ENCODE assay signal across 15 cellular contexts in genomic region chr11:70225629-70226582, GRCh38. TPM values are rescaled to one million over a fixed set of nuclear protein-coding genes. Genes with fewer than 3 reads are reported as not detected.
DNase-seq lines count a peak whose midpoint lies in the region; ATAC-seq and TF ChIP-seq lines count a peak whose summit lies in the region.
"Had no signal": no experiment of that assay in that cellular context is flagged by ENCODE, and none has a peak within 500 bp of the region (broad histone marks: within the 10 kb centered on the region; RNA-seq: fewer than 3 reads in every experiment).

No MANE protein-coding gene starts in this region.

- intact Hi-C loops in mucosa of descending colon (cut with DNase I, micrococcal nuclease) = no loop called here
- intact Hi-C loops in thyroid gland (cut with DNase I) = no loop called here
- intact Hi-C loops in ascending aorta (cut with DNase I) = no loop called here

- peak overlapping the region in 1 of 2 donors; percentile 51 for H3K9ac ChIP-seq in duodenal mucosa (ENCODE audit: low read depth in 1 of 2, low read length in 2 of 2)

- DNase-seq in DMS 273 (lab: John Stamatoyannopoulos, UW; ENCODE audit: unreplicated experiment) = peak; percentile 36
- no peak for DNase-seq in DMS 273 treated with DMSO at 0.1 percent for 48 hours (lab: John Stamatoyannopoulos, UW)
- peak; percentile 90 to 93 (median 91) for DNase-seq in mucosa of descending colon
- DNase-seq in thyroid gland = peak; percentile 66 to 71
- DNase-seq in NCI-H1436 treated with DMSO at 0.1 percent for 48 hours (lab: John Stamatoyannopoulos, UW) = no peak
- no peak for DNase-seq in NCI-H82 (lab: John Stamatoyannopoulos, UW)
- no peak for DNase-seq in ascending aorta (ENCODE audit: low spot score in 2 of 2)
- DNase-seq: activated gamma-delta T cell treated with Interleukin-2 at 50 U/mL for 16 hours; heart left ventricle; SHP77; stimulated activated CD4-positive, alpha-beta T cell treated with anti-CD3 and anti-CD28 coated beads, Interleukin-4, amount 100 ng/mL, for 4 hours had no signal

- H3K4me3 ChIP-seq in duodenal mucosa (ENCODE audit: low read depth in 1 of 2, low read length in 2 of 2) (no peak overlapping the region), mucosa of descending colon (no peak overlapping the region), thyroid gland (replicated peaks in 1 of 3) (no peak overlapping the region), ascending aorta (no peak overlapping the region)
- H3K4me3 ChIP-seq: coronary artery, heart left ventricle, tibial nerve had no signal

- peaks cover 23 to 33% of the 10 kb centered on the region in 2 donors for H3K4me1 ChIP-seq in duodenal mucosa (ENCODE audit: control insufficient read depth in 1 of 2, insufficient read depth in 2 of 2, low read length in 2 of 2)
- peaks cover 24% of the 10 kb centered on the region for H3K4me1 ChIP-seq in mucosa of descending colon (ENCODE audit: low read depth)
- no peaks in the 10 kb centered on the region for H3K4me1 ChIP-seq in thyroid gland
- H3K4me1 ChIP-seq in ascending aorta = peaks cover 2 to 4% of the 10 kb centered on the region in 2 donors

- TF ChIP-seq POLR2A in thyroid gland (IDR thresholded peaks at IDR 0.05) = no peak

- WGBS in thyroid gland, 2 donors = 67 to 69% methylated on average over 11 to 12 of the region's 12 CpGs

- H3K9me3 ChIP-seq in duodenal mucosa (ENCODE audit: control insufficient read depth in 1 of 2, low read length in 2 of 2) (no peaks in the 10 kb centered on the region), mucosa of descending colon (no peaks in the 10 kb centered on the region), thyroid gland (no peaks in the 10 kb centered on the region), ascending aorta (peaks cover 0 to under 1% of the 10 kb centered on the region in 2 donors)
- H3K9me3 ChIP-seq: heart left ventricle, tibial nerve had no signal

- H3K27ac ChIP-seq in duodenal mucosa (ENCODE audit: low read depth, low read length) (peak overlapping the region; percentile 63), thyroid gland (no peak overlapping the region), ascending aorta (no peak overlapping the region)
- H3K27ac ChIP-seq: 22Rv1, coronary artery, heart left ventricle had no signal

- H3K36me3 ChIP-seq in duodenal mucosa (ENCODE audit: control insufficient read depth in 1 of 2, insufficient read depth in 2 of 2, low read length in 2 of 2) (no peaks in the 10 kb centered on the region), mucosa of descending colon (ENCODE audit: low read depth) (no peaks in the 10 kb centered on the region), thyroid gland (no peaks in the 10 kb centered on the region), ascending aorta (no peaks in the 10 kb centered on the region)
- H3K36me3 ChIP-seq: heart left ventricle, tibial nerve had no signal

- TF ChIP-seq CTCF in mucosa of descending colon (IDR thresholded peaks at IDR 0.05) (no peak), thyroid gland (IDR thresholded peaks at IDR 0.05) (no peak), ascending aorta (IDR thresholded peaks at IDR 0.05) (no peak)

- ATAC-seq in mucosa of descending colon = peak; percentile 96

- H3K27me3 ChIP-seq in duodenal mucosa (ENCODE audit: control insufficient read depth in 1 of 2, insufficient read depth in 2 of 2, low read length in 2 of 2) (no peaks in the 10 kb centered on the region), thyroid gland (no peaks in the 10 kb centered on the region), ascending aorta (no peaks in the 10 kb centered on the region)
- H3K27me3 ChIP-seq: heart left ventricle, tibial nerve had no signal

RNA-seq across cellular contexts. Expression of gene FADD, which starts 22.8 kb away (rescaled TPM):
- 10 to 100 TPM; 26.3 to 31.0 (median 26.9) TPM for total RNA-seq in mucosa of descending colon
- 10 to 100 TPM; 18.1 to 32.6 (median 21.1) TPM for total RNA-seq in thyroid gland
- 22.2 TPM for total RNA-seq in ascending aorta

RNA-seq across cellular contexts. Expression of gene PPFIA1, which starts 44.6 kb away (rescaled TPM):
- total RNA-seq in mucosa of descending colon (10 to 100 TPM; 58.5 to 65.7 (median 65.0) TPM), thyroid gland (10 to 100 TPM; 50.9 to 57.9 (median 54.6) TPM), ascending aorta (29.3 TPM)

Comparison
In these comparisons a context has a peak if more than half of its experiments do, and no peak if none do; other contexts are left out.
1. DNase-seq: peak in DMS 273 (single experiment), mucosa of descending colon (3 of 3) and thyroid gland (2 of 2); none in DMS 273 treated with DMSO at 0.1 percent for 48 hours (single experiment), NCI-H1436 treated with DMSO at 0.1 percent for 48 hours (single experiment), NCI-H82 (single experiment) and ascending aorta (0 of 2).